Comparison of ENCODE assay signal across 2 cellular contexts in the genomic region with DNA sequence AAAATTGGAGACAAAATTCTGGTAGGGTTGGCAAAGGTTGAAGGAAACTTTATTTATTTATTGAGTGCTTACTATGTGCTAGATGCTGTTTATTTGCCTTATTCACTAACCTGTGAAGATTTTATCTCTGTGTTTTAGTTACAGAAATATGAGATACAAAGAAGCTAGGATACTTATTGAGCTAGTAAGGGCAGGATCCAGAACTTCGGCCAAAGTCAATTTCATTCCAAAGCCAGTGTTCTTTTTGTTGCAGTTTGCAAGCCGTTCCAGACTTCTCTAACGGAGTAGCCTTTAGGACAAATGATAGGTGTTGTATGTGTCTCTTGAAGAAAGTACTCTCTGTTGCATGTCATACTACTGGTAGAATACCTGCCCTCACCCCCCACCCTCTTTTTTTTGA.
TF ChIP-seq lines count a peak whose summit lies in the region.

No MANE protein-coding gene starts in this region.

TF ChIP-seq in IMR-90, 13 proteins besides CTCF, POLR2A, EP300 and RAD21:
- TF ChIP-seq MAFK (IDR thresholded peaks at IDR 0.05; ENCODE audit: low read depth, low read length) (no peak), MXI1 (IDR thresholded peaks at IDR 0.05; ENCODE audit: borderline replicate concordance, low read depth, low read length) (no peak)

TF ChIP-seq in HepG2, 621 proteins besides CTCF, POLR2A, EP300 and RAD21:
- no peak for TF ChIP-seq ZNF557 (CRISPR knock-in tag; IDR thresholded peaks at IDR 0.05)
- no peak for TF ChIP-seq ZNF253 (CRISPR knock-in tag; IDR thresholded peaks at IDR 0.05; ENCODE audit: borderline replicate concordance)
- TF ChIP-seq, protein P1, sequence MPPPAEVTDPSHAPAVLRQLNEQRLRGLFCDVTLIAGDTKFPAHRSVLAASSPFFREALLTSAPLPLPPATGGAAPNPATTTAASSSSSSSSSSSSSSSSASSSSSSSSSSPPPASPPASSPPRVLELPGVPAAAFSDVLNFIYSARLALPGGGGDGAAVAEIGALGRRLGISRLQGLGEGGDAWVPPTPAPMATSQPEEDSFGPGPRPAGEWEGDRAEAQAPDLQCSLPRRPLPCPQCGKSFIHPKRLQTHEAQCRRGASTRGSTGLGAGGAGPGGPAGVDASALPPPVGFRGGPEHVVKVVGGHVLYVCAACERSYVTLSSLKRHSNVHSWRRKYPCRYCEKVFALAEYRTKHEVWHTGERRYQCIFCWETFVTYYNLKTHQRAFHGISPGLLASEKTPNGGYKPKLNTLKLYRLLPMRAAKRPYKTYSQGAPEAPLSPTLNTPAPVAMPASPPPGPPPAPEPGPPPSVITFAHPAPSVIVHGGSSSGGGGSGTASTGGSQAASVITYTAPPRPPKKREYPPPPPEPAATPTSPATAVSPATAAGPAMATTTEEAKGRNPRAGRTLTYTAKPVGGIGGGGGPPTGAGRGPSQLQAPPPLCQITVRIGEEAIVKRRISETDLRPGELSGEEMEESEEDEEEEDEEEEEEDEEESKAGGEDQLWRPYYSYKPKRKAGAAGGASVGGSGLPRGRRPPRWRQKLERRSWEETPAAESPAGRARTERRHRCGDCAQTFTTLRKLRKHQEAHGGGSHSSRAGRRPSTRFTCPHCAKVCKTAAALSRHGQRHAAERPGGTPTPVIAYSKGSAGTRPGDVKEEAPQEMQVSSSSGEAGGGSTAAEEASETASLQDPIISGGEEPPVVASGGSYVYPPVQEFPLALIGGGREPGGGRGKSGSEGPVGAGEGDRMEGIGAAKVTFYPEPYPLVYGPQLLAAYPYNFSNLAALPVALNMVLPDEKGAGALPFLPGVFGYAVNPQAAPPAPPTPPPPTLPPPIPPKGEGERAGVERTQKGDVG (CRISPR knock-in tag; IDR thresholded peaks at IDR 0.05; ENCODE audit: borderline replicate concordance), result no peak
- TF ChIP-seq FOXC1 (CRISPR knock-in tag; IDR thresholded peaks at IDR 0.05; ENCODE audit: borderline replicate concordance), result no peak
- TF ChIP-seq ZBTB3 (CRISPR knock-in tag; IDR thresholded peaks at IDR 0.05; ENCODE audit: borderline replicate concordance, low read depth), result no peak
- TF ChIP-seq NFKBIZ (CRISPR knock-in tag; IDR thresholded peaks at IDR 0.05), result no peak
- no peak for TF ChIP-seq NCOR1 (IDR thresholded peaks at IDR 0.05; ENCODE audit: borderline replicate concordance, low read length)
- no peak for TF ChIP-seq NR2F2 (IDR thresholded peaks at IDR 0.05; ENCODE audit: borderline replicate concordance, low read depth)
- no peak for TF ChIP-seq SMC3 (IDR thresholded peaks at IDR 0.05; ENCODE audit: low read length)
- no peak for TF ChIP-seq ZNF850 (CRISPR knock-in tag; conservative IDR thresholded peaks at IDR 0.05)
- TF ChIP-seq NFIB (CRISPR knock-in tag; IDR thresholded peaks at IDR 0.05; ENCODE audit: borderline replicate concordance), result no peak
- no peak for TF ChIP-seq TAF1 (CRISPR knock-in tag; IDR thresholded peaks at IDR 0.05)
- no peak for TF ChIP-seq ZNF567 (CRISPR knock-in tag; IDR thresholded peaks at IDR 0.05; ENCODE audit: borderline replicate concordance)
- TF ChIP-seq, protein P2, sequence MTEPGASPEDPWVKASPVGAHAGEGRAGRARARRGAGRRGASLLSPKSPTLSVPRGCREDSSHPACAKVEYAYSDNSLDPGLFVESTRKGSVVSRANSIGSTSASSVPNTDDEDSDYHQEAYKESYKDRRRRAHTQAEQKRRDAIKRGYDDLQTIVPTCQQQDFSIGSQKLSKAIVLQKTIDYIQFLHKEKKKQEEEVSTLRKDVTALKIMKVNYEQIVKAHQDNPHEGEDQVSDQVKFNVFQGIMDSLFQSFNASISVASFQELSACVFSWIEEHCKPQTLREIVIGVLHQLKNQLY (CRISPR knock-in tag; IDR thresholded peaks at IDR 0.05), result no peak
- TF ChIP-seq, protein P3, sequence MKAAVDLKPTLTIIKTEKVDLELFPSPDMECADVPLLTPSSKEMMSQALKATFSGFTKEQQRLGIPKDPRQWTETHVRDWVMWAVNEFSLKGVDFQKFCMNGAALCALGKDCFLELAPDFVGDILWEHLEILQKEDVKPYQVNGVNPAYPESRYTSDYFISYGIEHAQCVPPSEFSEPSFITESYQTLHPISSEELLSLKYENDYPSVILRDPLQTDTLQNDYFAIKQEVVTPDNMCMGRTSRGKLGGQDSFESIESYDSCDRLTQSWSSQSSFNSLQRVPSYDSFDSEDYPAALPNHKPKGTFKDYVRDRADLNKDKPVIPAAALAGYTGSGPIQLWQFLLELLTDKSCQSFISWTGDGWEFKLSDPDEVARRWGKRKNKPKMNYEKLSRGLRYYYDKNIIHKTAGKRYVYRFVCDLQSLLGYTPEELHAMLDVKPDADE (CRISPR knock-in tag; IDR thresholded peaks at IDR 0.05), result no peak
